15 cellular contexts compared by ENCODE assay signal in the genomic region with DNA sequence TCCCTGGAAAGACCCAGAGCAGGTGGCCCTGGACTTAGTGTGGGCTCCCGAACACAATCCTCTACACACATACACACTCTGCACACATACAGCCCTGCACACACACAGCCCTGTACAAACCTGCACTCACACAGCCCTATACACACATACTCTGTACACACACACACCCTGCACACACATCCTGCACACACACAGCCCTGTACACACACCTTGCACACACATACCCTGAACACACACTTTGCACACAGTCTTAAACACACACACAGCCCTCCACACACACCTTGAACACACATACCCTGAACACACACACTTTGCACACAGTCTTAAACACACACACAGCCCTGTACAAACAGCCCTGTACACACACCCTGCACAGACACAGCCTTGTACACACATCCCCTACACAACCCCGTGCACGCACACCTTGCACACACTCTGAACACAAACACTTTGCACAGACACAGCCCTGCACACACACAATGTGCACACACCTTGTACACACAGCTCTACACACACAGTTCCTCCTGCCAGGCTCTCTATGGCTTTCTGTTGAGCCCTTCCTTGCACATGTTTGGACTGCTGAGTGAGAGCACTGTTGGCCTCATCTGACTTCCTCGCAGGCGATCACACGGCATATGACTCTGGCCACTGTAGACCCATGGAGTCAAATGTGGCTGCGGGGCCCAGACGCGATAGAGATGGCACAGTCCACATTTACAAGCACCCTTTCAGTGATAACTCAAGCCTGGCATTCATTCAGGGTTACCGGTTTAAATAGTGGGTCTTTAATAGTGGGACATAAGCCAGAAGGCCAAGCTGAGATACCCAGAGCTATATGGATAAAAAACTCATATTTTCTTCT.
"Had no signal": no experiment of that assay in that cellular context is flagged by ENCODE, and none has a peak within 500 bp of the region (broad histone marks: within the 10 kb centered on the region; RNA-seq: fewer than 3 reads in every experiment).

No MANE protein-coding gene starts in this region.

- H3K27me3 Mint-ChIP-seq: activated CD4-positive, alpha-beta T cell treated with anti-CD3 and anti-CD28 coated beads, Interleukin-2, amount 10 ng/mL, durations not matched to agents 7 days and 5 days; activated naive CD8-positive, alpha-beta T cell treated with anti-CD3 and anti-CD28 coated beads, Interleukin-2, amount 10 ng/mL, durations not matched to agents 7 days and 5 days; T-helper 17 cell had no signal

- H3K36me3 Mint-ChIP-seq: activated naive CD8-positive, alpha-beta T cell treated with anti-CD3 and anti-CD28 coated beads, Interleukin-2, amount 10 ng/mL, durations not matched to agents 7 days and 5 days; natural killer cell had no signal

- H3K27ac Mint-ChIP-seq: activated CD4-positive, alpha-beta T cell treated with anti-CD3 and anti-CD28 coated beads, Interleukin-2, amount 10 ng/mL, durations not matched to agents 7 days and 5 days; activated naive CD8-positive, alpha-beta T cell treated with anti-CD3 and anti-CD28 coated beads, Interleukin-2, amount 10 ng/mL, durations not matched to agents 7 days and 5 days; natural killer cell; T-helper 17 cell had no signal

- H3K9me3 ChIP-seq: breast epithelium, gastrocnemius medialis, lower lobe of right lung had no signal

- H3K36me3 ChIP-seq: breast epithelium, gastrocnemius medialis, lower lobe of right lung, tibial nerve had no signal

- H3K4me3 Mint-ChIP-seq: activated CD4-positive, alpha-beta T cell treated with anti-CD3 and anti-CD28 coated beads, Interleukin-2, amount 10 ng/mL, durations not matched to agents 7 days and 5 days; activated naive CD8-positive, alpha-beta T cell treated with anti-CD3 and anti-CD28 coated beads, Interleukin-2, amount 10 ng/mL, durations not matched to agents 7 days and 5 days; activated T-cell treated with anti-CD3 and anti-CD28 coated beads, Interleukin-2, amount 50 U/mL, for 4 hours; natural killer cell; T-helper 17 cell had no signal

- H3K4me1 Mint-ChIP-seq: activated CD4-positive, alpha-beta T cell treated with anti-CD3 and anti-CD28 coated beads, Interleukin-2, amount 10 ng/mL, durations not matched to agents 7 days and 5 days; activated naive CD8-positive, alpha-beta T cell treated with anti-CD3 and anti-CD28 coated beads, Interleukin-2, amount 10 ng/mL, durations not matched to agents 7 days and 5 days; natural killer cell; T-helper 17 cell had no signal

- H3K27me3 ChIP-seq: breast epithelium, gastrocnemius medialis, hepatocyte, tibial nerve had no signal

- H3K4me1 ChIP-seq: breast epithelium, gastrocnemius medialis, lower lobe of right lung, tibial nerve had no signal

- DNase-seq: activated CD4-positive, alpha-beta T cell treated with anti-CD3 and anti-CD28 coated beads, Interleukin-2, amount 10 ng/mL, durations not matched to agents 7 days and 5 days; activated CD4-positive, CD25-positive, alpha-beta regulatory T cell; activated gamma-delta T cell; activated naive CD8-positive, alpha-beta T cell treated with anti-CD3 and anti-CD28 coated beads, Interleukin-2, amount 10 ng/mL, durations not matched to agents 7 days and 5 days; activated T-cell treated with anti-CD3 and anti-CD28 coated beads, Interleukin-2, amount 50 U/mL, for 4 hours; gastrocnemius medialis; lower lobe of right lung; mucosa of descending colon; natural killer cell; SHP77 treated with DMSO at 0.1 percent for 48 hours; stimulated activated CD4-positive, alpha-beta T cell treated with anti-CD3 and anti-CD28 coated beads, Interleukin-4, amount 100 ng/mL, for 24 hours; T-helper 17 cell had no signal

- ATAC-seq: activated T-cell treated with anti-CD3 and anti-CD28 coated beads, Interleukin-2, amount 50 U/mL, for 4 hours; gastrocnemius medialis; mucosa of descending colon; T-helper 17 cell had no signal

- H3K27ac ChIP-seq: breast epithelium, gastrocnemius medialis, hepatocyte, lower lobe of right lung, tibial nerve had no signal

- H3K4me3 ChIP-seq: breast epithelium, gastrocnemius medialis, hepatocyte, lower lobe of right lung, mucosa of descending colon, tibial nerve had no signal
